18 cellular contexts compared by ENCODE assay signal in genomic region chr1:162699366-162699765, GRCh38.
DNase-seq lines count a peak whose midpoint lies in the region; ATAC-seq, FAIRE-seq and TF ChIP-seq lines count a peak whose summit lies in the region.
"Had no signal": no experiment of that assay in that cellular context is flagged by ENCODE, and none has a peak within 500 bp of the region (broad histone marks: within the 10 kb centered on the region; RNA-seq: fewer than 3 reads in every experiment).

No MANE protein-coding gene starts in this region.

- peaks cover 0 to 5% of the 10 kb centered on the region in 2 experiments; a peak in 1 of 5 replicates for H3K27me3 ChIP-seq in K562 (ENCODE audit: control insufficient read depth in 2 of 2, insufficient read depth in 2 of 2, low read length in 2 of 2)
- H3K27me3 ChIP-seq in vagina, result no peaks in the 10 kb centered on the region
- H3K27me3 ChIP-seq: BLaER1 treated with 17β-estradiol and CSF1 and Interleukin-3, amounts not matched to agents 10 nM and 100 nM had no signal

- ATAC-seq in K562 (no peak), left lobe of liver (peak; percentile 42), GM18873 (IDR thresholded peaks at IDR 0.05; ENCODE audit: low FRiP score, unreplicated experiment) (no peak), HG02870 (IDR thresholded peaks at IDR 0.05; ENCODE audit: unreplicated experiment) (no peak), T-cell (replicated peaks in 1 of 4) (no peak)
- ATAC-seq: GM12878 had no signal

- no peak overlapping the region for H2AFZ ChIP-seq in K562 (ENCODE audit: low read depth, low read length)
- H2AFZ ChIP-seq: PC-9 had no signal

- no peaks in the 10 kb centered on the region for H3K4me1 Mint-ChIP-seq in T-cell

- no peaks in the 10 kb centered on the region for H3K9me1 ChIP-seq in K562 (ENCODE audit: control insufficient read depth, insufficient read depth, low read length)

- intact Hi-C loops in K562 (cut with micrococcal nuclease), result no loop called here
- intact Hi-C loops in vagina (cut with DNase I), result no loop called here

- DNase-seq in DMS79 (lab: John Stamatoyannopoulos, UW), result peak; percentile 9
- DNase-seq in DMS79 treated with DMSO at 0.1 percent for 48 hours (lab: John Stamatoyannopoulos, UW), result no peak
- no peak for DNase-seq in K562 (ENCODE audit: extremely low read depth in 1 of 4, low spot score in 3 of 4)
- no peak for DNase-seq in left lobe of liver (ENCODE audit: low spot score)
- no peak for DNase-seq in vagina (ENCODE audit: extremely low spot score in 2 of 2)
- no peak for DNase-seq in T-cell
- DNase-seq: GDM1, MV-4-11, NCI-H1436, NCI-H2029, NCI-H510A treated with DMSO at 0.1 percent for 48 hours, NCI-H82, PC-9 had no signal

- H3K9me3 Mint-ChIP-seq in T-cell, result no peaks in the 10 kb centered on the region

- TF ChIP-seq POLR2A in K562 (conservative IDR thresholded peaks at IDR 0.05) (no peak), vagina (IDR thresholded peaks at IDR 0.05) (no peak)

- no peaks in the 10 kb centered on the region for H3K79me2 ChIP-seq in K562 (ENCODE audit: control insufficient read depth, insufficient read depth, low read length)

- no peaks in the 10 kb centered on the region for H3K36me3 Mint-ChIP-seq in T-cell

- POLR2A ChIA-PET in K562 (lab: Yijun Ruan, JAX), result interaction anchor here (1.5 to 1.6 kb wide), 2 partner anchors 10 to 11 kb away, joined by 4 read pairs; no protein-coding TSS in a partner anchor
- POLR2A ChIA-PET in T-cell (lab: Charles Lee), result no interaction called here

- peaks cover 0 to 8% of the 10 kb centered on the region in 2 experiments; a peak in 4 of 5 replicates for H3K4me1 ChIP-seq in K562 (replicated peaks in 1 of 2; ENCODE audit: control insufficient read depth in 2 of 2, insufficient read depth in 2 of 2, low read length in 2 of 2)
- H3K4me1 ChIP-seq in vagina, result peaks cover 39% of the 10 kb centered on the region
- H3K4me1 ChIP-seq: BLaER1 treated with 17β-estradiol and CSF1 and Interleukin-3, amounts not matched to agents 10 nM and 100 nM had no signal

- H3K4me2 ChIP-seq in K562 (ENCODE audit: insufficient read depth, low read length), result no peak overlapping the region
- H3K4me2 ChIP-seq: BLaER1 treated with 17β-estradiol and CSF1 and Interleukin-3, amounts not matched to agents 10 nM and 100 nM; PC-9 had no signal

- H3K9ac ChIP-seq in K562 (ENCODE audit: insufficient read depth in 1 of 2, low read depth in 2 of 2, low read length in 2 of 2), result no peak overlapping the region
- H3K9ac ChIP-seq: BLaER1 treated with 17β-estradiol and CSF1 and Interleukin-3, amounts not matched to agents 10 nM and 100 nM had no signal

- H3K4me3 ChIP-seq in K562, result no peak overlapping the region
- H3K4me3 ChIP-seq in vagina, result no peak overlapping the region
- H3K4me3 ChIP-seq: BLaER1 treated with 17β-estradiol and CSF1 and Interleukin-3, amounts not matched to agents 10 nM and 100 nM; GM12878; PC-9 had no signal

- no peak overlapping the region for H3K27ac Mint-ChIP-seq in T-cell

- no peak for TF ChIP-seq EP300 in K562 (IDR thresholded peaks at IDR 0.05; ENCODE audit: low read length)

- H3K27me3 Mint-ChIP-seq in T-cell, result peaks cover under 1 to 3% of the 10 kb centered on the region in 2 donors

- FAIRE-seq in K562 (lab: Jason Lieb, UNC), result no peak
- FAIRE-seq: GM12878 had no signal

- TF ChIP-seq RAD21 in K562 (CRISPR knock-in tag; conservative IDR thresholded peaks at IDR 0.05 in 1 of 2, IDR thresholded peaks at IDR 0.05 in 1 of 2), result no peak

- no peak for TF ChIP-seq CTCF in K562 (IDR thresholded peaks at IDR 0.05 in 2 of 3, conservative IDR thresholded peaks at IDR 0.05 in 1 of 3; ENCODE audit: insufficient read depth in 2 of 3, low read depth in 1 of 3, low read length in 3 of 3)
- TF ChIP-seq CTCF in vagina (IDR thresholded peaks at IDR 0.05), result no peak

- CTCF ChIA-PET in K562 (lab: Yijun Ruan, JAX; ENCODE audit: low intra/inter-chr PET ratio), result no interaction called here
- CTCF ChIA-PET in T-cell (lab: Charles Lee), result no interaction called here

- H3K36me3 ChIP-seq in K562 (ENCODE audit: control insufficient read depth, insufficient read depth, low read length), result no peaks in the 10 kb centered on the region
- H3K36me3 ChIP-seq in vagina, result no peaks in the 10 kb centered on the region
- H3K36me3 ChIP-seq: BLaER1 treated with 17β-estradiol and CSF1 and Interleukin-3, amounts not matched to agents 10 nM and 100 nM had no signal

- no TSS peak for BruUV-seq in K562 (replicated peaks; lab: Mats Ljungman, UMichigan)

- 5% methylated on average over 3 of the region's 3 CpGs for WGBS in K562 (ENCODE audit: insufficient coverage, low coverage, missing lambda C conversion rate)

- H3K27ac ChIP-seq in K562 (ENCODE audit: extremely low read depth, low read depth, low read length), result no peak overlapping the region
- H3K27ac ChIP-seq in vagina, result peak overlapping the region; percentile 82
- H3K27ac ChIP-seq: 22Rv1; BLaER1 treated with 17β-estradiol and CSF1 and Interleukin-3, amounts not matched to agents 10 nM and 100 nM; PC-9 had no signal

- no peak overlapping the region for H3K4me3 Mint-ChIP-seq in T-cell

- H3K9me3 ChIP-seq in K562 (replicated peaks; ENCODE audit: control insufficient read depth, insufficient read depth, low read depth, low read length), result no peaks in the 10 kb centered on the region
- H3K9me3 ChIP-seq in vagina, result no peaks in the 10 kb centered on the region
- H3K9me3 ChIP-seq: BLaER1 treated with 17β-estradiol and CSF1 and Interleukin-3, amounts not matched to agents 10 nM and 100 nM had no signal

- in situ Hi-C loops in K562 (cut with MboI), result no loop called here

- 0 out of 2 replicates have a peak, but pooled peaks cover 4% of the 10 kb centered on the region for H4K20me1 ChIP-seq in K562 (replicated peaks; ENCODE audit: control insufficient read depth, insufficient read depth, low read length)
- H4K20me1 ChIP-seq: BLaER1 treated with 17β-estradiol and CSF1 and Interleukin-3, amounts not matched to agents 10 nM and 100 nM had no signal

TF ChIP-seq in K562, 482 proteins besides CTCF, POLR2A, EP300 and RAD21:
- TF ChIP-seq KAT7 (CRISPR knock-in tag; IDR thresholded peaks at IDR 0.05; ENCODE audit: borderline replicate concordance), result no peak
- TF ChIP-seq CEBPG (CRISPR knock-in tag; IDR thresholded peaks at IDR 0.05), result no peak
- peak; percentile 62 to 69; a peak in 3 of 4 replicates for TF ChIP-seq CEBPG (tag; conservative IDR thresholded peaks at IDR 0.05 in 1 of 2, IDR thresholded peaks at IDR 0.05 in 1 of 2)
- no peak for TF ChIP-seq CAMTA2 (CRISPR knock-in tag; conservative IDR thresholded peaks at IDR 0.05)
- no peak for TF ChIP-seq TBL1XR1 (IDR thresholded peaks at IDR 0.05; ENCODE audit: low read length in 2 of 2)
- peak; percentile 86 for TF ChIP-seq CEBPB (tag; IDR thresholded peaks at IDR 0.05)
- no peak for TF ChIP-seq ZKSCAN1 (IDR thresholded peaks at IDR 0.05; ENCODE audit: low read depth, low read length)
- TF ChIP-seq ATF1 (CRISPR knock-in tag; IDR thresholded peaks at IDR 0.05), result no peak
- no peak for TF ChIP-seq ATF1 (tag; IDR thresholded peaks at IDR 0.05)
- no peak for TF ChIP-seq ATF7 (IDR thresholded peaks at IDR 0.05)
- no peak for TF ChIP-seq PKNOX1 (IDR thresholded peaks at IDR 0.05)
- no peak for TF ChIP-seq ARID1B (IDR thresholded peaks at IDR 0.05)
- TF ChIP-seq FOXJ2 (tag; IDR thresholded peaks at IDR 0.05), result no peak
